Comparison of ENCODE assay signal across 25 cellular contexts in genomic region chr13:82747948-82748347, GRCh38.
A peak's percentile ranks its signal among the peaks of the same experiment; 100 is the strongest.
DNase-seq lines count a peak whose midpoint lies in the region; ATAC-seq and TF ChIP-seq lines count a peak whose summit lies in the region.
"Had no signal": no experiment of that assay in that cellular context is flagged by ENCODE, and none has a peak within 500 bp of the region (broad histone marks: within the 10 kb centered on the region; RNA-seq: fewer than 3 reads in every experiment).

No MANE protein-coding gene starts in this region.

- 69 to 78% (median 77%) methylated on average over 1 of the region's 1 CpG for WGBS in heart left ventricle, 4 donors

- H3K9me3 Mint-ChIP-seq in osteocyte (ENCODE audit: unreplicated experiment) (no peaks in the 10 kb centered on the region), natural killer cell (peaks cover 0 to 8% of the 10 kb centered on the region in 2 donors)
- H3K9me3 Mint-ChIP-seq: activated T-cell treated with anti-CD3 and anti-CD28 coated beads, Interleukin-2, amount 50 U/mL, for 4 hours; memory B cell; stimulated activated memory B cell treated with anti-CD40 and anti-IgM and Interleukin-4, amounts not matched to agents 10 μg/mL and 1 μg/mL and 100 μg/mL, for 72 hours had no signal

- H3K36me3 ChIP-seq in SK-N-MC (ENCODE audit: insufficient read depth, low read length) = no peaks in the 10 kb centered on the region
- H3K36me3 ChIP-seq in fibroblast of lung (ENCODE audit: control insufficient read depth, insufficient read depth, low read length) = no peaks in the 10 kb centered on the region
- no peaks in the 10 kb centered on the region for H3K36me3 ChIP-seq in heart left ventricle
- H3K36me3 ChIP-seq: gastroesophageal sphincter, HAP-1 had no signal

- H3K27me3 ChIP-seq in fibroblast of lung (ENCODE audit: control insufficient read depth, insufficient read depth, low read length) (no peaks in the 10 kb centered on the region), heart left ventricle (no peaks in the 10 kb centered on the region)
- H3K27me3 ChIP-seq: gastroesophageal sphincter had no signal

- peaks cover 42% of the 10 kb centered on the region for H3K4me1 Mint-ChIP-seq in osteocyte (ENCODE audit: unreplicated experiment)
- H3K4me1 Mint-ChIP-seq in natural killer cell = no peaks in the 10 kb centered on the region
- H3K4me1 Mint-ChIP-seq: activated naive CD4-positive, alpha-beta T cell treated with anti-CD3 and anti-CD28 coated beads, Interleukin-2, amount 50 U/mL, for 24 hours; CD8-positive, alpha-beta memory T cell; memory B cell; naive thymus-derived CD4-positive, alpha-beta T cell; stimulated activated memory B cell treated with anti-CD40 and anti-IgM and Interleukin-4, amounts not matched to agents 10 μg/mL and 1 μg/mL and 100 μg/mL, for 72 hours had no signal

- H3K4me3 Mint-ChIP-seq in osteocyte (ENCODE audit: unreplicated experiment) = peak overlapping the region; percentile 2
- no peak overlapping the region for H3K4me3 Mint-ChIP-seq in natural killer cell
- H3K4me3 Mint-ChIP-seq: activated naive CD4-positive, alpha-beta T cell treated with anti-CD3 and anti-CD28 coated beads, Interleukin-2, amount 50 U/mL, for 24 hours; activated T-cell treated with anti-CD3 and anti-CD28 coated beads, Interleukin-2, amount 50 U/mL, for 4 hours; brain; CD8-positive, alpha-beta memory T cell; memory B cell; naive thymus-derived CD4-positive, alpha-beta T cell; stimulated activated memory B cell treated with anti-CD40 and anti-IgM and Interleukin-4, amounts not matched to agents 10 μg/mL and 1 μg/mL and 100 μg/mL, for 72 hours had no signal

- H3K36me3 Mint-ChIP-seq in osteocyte (ENCODE audit: unreplicated experiment) (no peaks in the 10 kb centered on the region), natural killer cell (no peaks in the 10 kb centered on the region)
- H3K36me3 Mint-ChIP-seq: activated naive CD4-positive, alpha-beta T cell treated with anti-CD3 and anti-CD28 coated beads, Interleukin-2, amount 50 U/mL, for 24 hours; brain; CD8-positive, alpha-beta memory T cell; memory B cell; naive thymus-derived CD4-positive, alpha-beta T cell; stimulated activated memory B cell treated with anti-CD40 and anti-IgM and Interleukin-4, amounts not matched to agents 10 μg/mL and 1 μg/mL and 100 μg/mL, for 72 hours had no signal

- H3K9ac ChIP-seq in SK-N-MC (ENCODE audit: insufficient read length) = peak overlapping the region; percentile 68
- H3K9ac ChIP-seq in fibroblast of lung (ENCODE audit: insufficient read depth, low read length) = no peak overlapping the region

- H3K4me3 ChIP-seq in SK-N-MC = peak overlapping the region; percentile 65
- no peak overlapping the region for H3K4me3 ChIP-seq in fibroblast of lung (replicated peaks in 1 of 4; ENCODE audit: control extremely low read depth in 1 of 4, insufficient read depth in 1 of 4, low read depth in 3 of 4, low read length in 4 of 4)
- H3K4me3 ChIP-seq in heart left ventricle = no peak overlapping the region
- H3K4me3 ChIP-seq: gastroesophageal sphincter, HAP-1 had no signal

- DNase-seq in ELR (ENCODE audit: low read depth) (peak; percentile 20), SK-N-MC (ENCODE audit: low read depth, low spot score) (peak; percentile 34), fibroblast of lung (ENCODE audit: low read depth in 2 of 2) (peak; percentile 43 to 59), osteocyte (ENCODE audit: extremely low spot score, unreplicated experiment) (no peak), natural killer cell (no peak), heart left ventricle (no peak), occipital lobe (lab: John Stamatoyannopoulos, UW) (no peak), dermis blood vessel endothelial cell (no peak)
- DNase-seq: activated CD8-positive, alpha-beta memory T cell treated with anti-CD3 and anti-CD28 coated beads for 24 hours; activated T-cell treated with anti-CD3 and anti-CD28 coated beads, Interleukin-2, amount 50 U/mL, for 4 hours; CD8-positive, alpha-beta memory T cell; cortex of kidney; DMS53; naive thymus-derived CD4-positive, alpha-beta T cell; NCI-H2107; NCI-H524; RPMI8226; stimulated activated CD4-positive, alpha-beta T cell treated with anti-CD3 and anti-CD28 coated beads, Interleukin-1b, Interleukin-23, amount 100 ng/mL, for 48 hours had no signal

- no peaks in the 10 kb centered on the region for H3K79me2 ChIP-seq in fibroblast of lung (ENCODE audit: control insufficient read depth, insufficient read depth, low read length)

- intact Hi-C loops in natural killer cell (cut with micrococcal nuclease) (no loop called here), heart left ventricle (cut with DNase I) (no loop called here)

- no peak for TF ChIP-seq CTCF in fibroblast of lung (conservative IDR thresholded peaks at IDR 0.05 in 1 of 2, IDR thresholded peaks at IDR 0.05 in 1 of 2; ENCODE audit: low read depth in 1 of 2, low read length in 2 of 2)
- TF ChIP-seq CTCF in osteocyte (IDR thresholded peaks at IDR 0.05) = no peak
- no peak for TF ChIP-seq CTCF in natural killer cell (IDR thresholded peaks at IDR 0.05)
- no peak for TF ChIP-seq CTCF in heart left ventricle (IDR thresholded peaks at IDR 0.05)

- no peak for ATAC-seq in natural killer cell
- no peak for ATAC-seq in heart left ventricle
- ATAC-seq: activated CD4-positive, CD25-positive, alpha-beta regulatory T cell treated with anti-CD3 and anti-CD28 coated beads, Interleukin-2, amount 50 U/mL, for 24 hours; activated T-cell treated with anti-CD3 and anti-CD28 coated beads, Interleukin-2, amount 50 U/mL, for 4 hours; gastroesophageal sphincter; naive thymus-derived CD4-positive, alpha-beta T cell; stimulated activated memory B cell treated with anti-CD40 and anti-IgM and Interleukin-4, amounts not matched to agents 10 μg/mL and 1 μg/mL and 100 μg/mL, for 72 hours had no signal

- H3K27ac Mint-ChIP-seq in osteocyte (ENCODE audit: unreplicated experiment) (peak overlapping the region; percentile 60), natural killer cell (no peak overlapping the region)
- H3K27ac Mint-ChIP-seq: activated naive CD4-positive, alpha-beta T cell treated with anti-CD3 and anti-CD28 coated beads, Interleukin-2, amount 50 U/mL, for 24 hours; brain; CD8-positive, alpha-beta memory T cell; memory B cell; naive thymus-derived CD4-positive, alpha-beta T cell; stimulated activated memory B cell treated with anti-CD40 and anti-IgM and Interleukin-4, amounts not matched to agents 10 μg/mL and 1 μg/mL and 100 μg/mL, for 72 hours had no signal

- H2AFZ ChIP-seq in fibroblast of lung (ENCODE audit: low read length) = no peak overlapping the region

- no peak overlapping the region for H3K4me2 ChIP-seq in fibroblast of lung (ENCODE audit: extremely low read depth, insufficient read depth, low read length)

- H3K4me1 ChIP-seq in fibroblast of lung (ENCODE audit: control insufficient read depth, extremely low read depth, insufficient read depth, low read length) = no peaks in the 10 kb centered on the region
- H3K4me1 ChIP-seq in heart left ventricle = no peaks in the 10 kb centered on the region
- H3K4me1 ChIP-seq: HAP-1 had no signal

- H3K27me3 Mint-ChIP-seq in osteocyte (ENCODE audit: unreplicated experiment) (no peaks in the 10 kb centered on the region), natural killer cell (ENCODE audit: low read depth in 2 of 2) (no peaks in the 10 kb centered on the region)
- H3K27me3 Mint-ChIP-seq: activated naive CD4-positive, alpha-beta T cell treated with anti-CD3 and anti-CD28 coated beads, Interleukin-2, amount 50 U/mL, for 24 hours; brain; CD8-positive, alpha-beta memory T cell; memory B cell; naive thymus-derived CD4-positive, alpha-beta T cell; stimulated activated memory B cell treated with anti-CD40 and anti-IgM and Interleukin-4, amounts not matched to agents 10 μg/mL and 1 μg/mL and 100 μg/mL, for 72 hours had no signal

- H3K9me3 ChIP-seq in SK-N-MC (ENCODE audit: low read depth, low read length) (no peaks in the 10 kb centered on the region), fibroblast of lung (ENCODE audit: control insufficient read depth, insufficient read depth, low read depth, low read length) (no peaks in the 10 kb centered on the region), heart left ventricle (no peaks in the 10 kb centered on the region)
- H3K9me3 ChIP-seq: gastroesophageal sphincter, HAP-1 had no signal

- TF ChIP-seq POLR2A in heart left ventricle (IDR thresholded peaks at IDR 0.05) = no peak

- H4K20me1 ChIP-seq in fibroblast of lung (ENCODE audit: control insufficient read depth, extremely low read depth, insufficient read depth, low read length) = no peaks in the 10 kb centered on the region

- H3K27ac ChIP-seq in SK-N-MC (peak overlapping the region; percentile 95), fibroblast of lung (ENCODE audit: insufficient read depth, low read length) (no peak overlapping the region), heart left ventricle (no peak overlapping the region)
- H3K27ac ChIP-seq: gastroesophageal sphincter had no signal

Comparison
In these comparisons a context has a peak if more than half of its experiments do, and no peak if none do; other contexts are left out.
1. DNase-seq: peak in ELR (single experiment), SK-N-MC (single experiment) and fibroblast of lung (2 of 2); none in osteocyte (single experiment), natural killer cell (single experiment), heart left ventricle (0 of 5), occipital lobe (single experiment) and dermis blood vessel endothelial cell (single experiment).